Comparison of ENCODE assay signal across 9 cellular contexts in the genomic region with DNA sequence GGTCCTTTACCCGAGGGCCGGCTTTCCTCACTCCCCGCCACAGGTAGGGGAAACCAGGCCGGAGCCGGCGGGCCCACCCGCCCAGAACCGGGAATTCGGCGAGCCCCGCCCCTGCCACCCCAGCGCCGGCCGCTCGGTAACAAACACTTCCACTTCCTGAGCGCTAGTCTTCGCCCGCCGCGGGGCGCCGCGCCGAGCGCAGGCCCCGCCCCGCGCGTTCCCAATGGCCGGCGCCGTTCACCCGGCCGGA. TPM values are rescaled to one million over a fixed set of nuclear protein-coding genes. Genes with fewer than 3 reads are reported as not detected.
DNase-seq lines count a peak whose midpoint lies in the region; ATAC-seq, FAIRE-seq and TF ChIP-seq lines count a peak whose summit lies in the region.
"Had no signal": no experiment of that assay in that cellular context is flagged by ENCODE, and none has a peak within 500 bp of the region (broad histone marks: within the 10 kb centered on the region; RNA-seq: fewer than 3 reads in every experiment).

No MANE protein-coding gene starts in this region.

- H3K36me3 ChIP-seq in MG63 (peaks cover 29% of the 10 kb centered on the region), endothelial cell of umbilical vein (ENCODE audit: control insufficient read depth in 2 of 2, extremely low read depth in 1 of 2, insufficient read depth in 2 of 2, low read length in 2 of 2) (no peaks in the 10 kb centered on the region), rectal smooth muscle tissue (ENCODE audit: control insufficient read depth, insufficient read depth, low read length) (no peaks in the 10 kb centered on the region)

- dilution Hi-C loops in endothelial cell of umbilical vein (cut with MboI; ENCODE audit: extremely low pct_ligation_motif_present, low sequenced_read_pairs): no loop called here

- DNase-seq in MG63 (no peak), endothelial cell of umbilical vein (ENCODE audit: low read depth, low spot score) (peak; percentile 95), T-helper 9 cell (no peak), NCI-H146 treated with DMSO at 0.1 percent for 48 hours (lab: John Stamatoyannopoulos, UW; ENCODE audit: unreplicated experiment) (no peak), NCI-H2227 treated with DMSO at 0.1 percent for 48 hours (lab: John Stamatoyannopoulos, UW) (no peak)

- peak overlapping the region; percentile 50 for H2AFZ ChIP-seq in endothelial cell of umbilical vein (ENCODE audit: low read depth, low read length)

- peak overlapping the region; percentile 34 for H3K4me2 ChIP-seq in endothelial cell of umbilical vein (ENCODE audit: insufficient read depth, low read length)

- H3K4me1 ChIP-seq in endothelial cell of umbilical vein (ENCODE audit: control insufficient read depth, extremely low read depth, insufficient read depth, low read length): peaks cover 4% of the 10 kb centered on the region
- H3K4me1 ChIP-seq in rectal smooth muscle tissue (ENCODE audit: control insufficient read depth, insufficient read depth, low read length): no peaks in the 10 kb centered on the region

- CTCF ChIA-PET in endothelial cell of umbilical vein (lab: Charles Lee): interaction anchor here (4.2 kb wide), 1 partner anchor 12 kb away, joined by 25 read pairs; no protein-coding TSS in a partner anchor

- no peaks in the 10 kb centered on the region for H4K20me1 ChIP-seq in endothelial cell of umbilical vein (replicated peaks; ENCODE audit: control insufficient read depth, extremely low read depth, insufficient read depth, low read length)

- TF ChIP-seq CTCF in GM12874 (IDR thresholded peaks at IDR 0.05; ENCODE audit: insufficient read depth, low read depth, low read length): 0 out of 2 replicates have a peak, but pooled peaks have one; percentile 1
- no peak for TF ChIP-seq CTCF in endothelial cell of umbilical vein (IDR thresholded peaks at IDR 0.05; ENCODE audit: extremely low read depth in 1 of 2, insufficient read depth in 1 of 2, low read depth in 1 of 2, low read length in 2 of 2)

- no peak for FAIRE-seq in endothelial cell of umbilical vein (lab: Jason Lieb, UNC)

- no peaks in the 10 kb centered on the region for H3K9me1 ChIP-seq in endothelial cell of umbilical vein (replicated peaks; ENCODE audit: control insufficient read depth, extremely low read depth, insufficient read depth, low read length)

- TF ChIP-seq POLR2A in endothelial cell of umbilical vein (IDR thresholded peaks at IDR 0.05; ENCODE audit: low read depth, low read length): no peak

- H3K79me2 ChIP-seq in endothelial cell of umbilical vein (ENCODE audit: control insufficient read depth, insufficient read depth, low read length): no peaks in the 10 kb centered on the region

- H3K27ac ChIP-seq in endothelial cell of umbilical vein (ENCODE audit: insufficient read depth, low read depth, low read length) (no peak overlapping the region), rectal smooth muscle tissue (ENCODE audit: low read depth, low read length) (peak overlapping the region; percentile 17)

- H3K9ac ChIP-seq in endothelial cell of umbilical vein (replicated peaks; ENCODE audit: extremely low read depth, insufficient read depth, low read length) (peak overlapping the region; percentile 22), rectal smooth muscle tissue (ENCODE audit: low read length) (no peak overlapping the region)

- ATAC-seq in GM21515 (IDR thresholded peaks at IDR 0.05; ENCODE audit: unreplicated experiment): no peak

- POLR2A ChIA-PET in endothelial cell of umbilical vein (lab: Charles Lee): no interaction called here

- H3K4me3 ChIP-seq in MG63: peak overlapping the region; percentile 99
- peak overlapping the region in 2 of 3 experiments; percentile 31 to 71 for H3K4me3 ChIP-seq in endothelial cell of umbilical vein (replicated peaks in 1 of 3; ENCODE audit: insufficient read depth in 1 of 3, low read depth in 1 of 3, low read length in 3 of 3)
- peak overlapping the region; percentile 47 for H3K4me3 ChIP-seq in rectal smooth muscle tissue (ENCODE audit: low read length)

- H3K27me3 ChIP-seq in MG63 (no peaks in the 10 kb centered on the region), endothelial cell of umbilical vein (ENCODE audit: control insufficient read depth in 2 of 2, insufficient read depth in 2 of 2, low read length in 2 of 2) (no peaks in the 10 kb centered on the region), rectal smooth muscle tissue (ENCODE audit: control insufficient read depth, insufficient read depth, low read length) (no peaks in the 10 kb centered on the region)

- H3K9me3 ChIP-seq in MG63 (no peaks in the 10 kb centered on the region), endothelial cell of umbilical vein (replicated peaks; ENCODE audit: control insufficient read depth, insufficient read depth, low read length) (no peaks in the 10 kb centered on the region)

- intact Hi-C loops in endothelial cell of umbilical vein (cut with micrococcal nuclease): loop anchor here (1.0 to 10.0 kb wide), 5 partner anchors 22 to 1433 kb away; partner anchors contain the start of genes CDC42EP4 and NAT9

- BruUV-seq in endothelial cell of umbilical vein (replicated peaks; lab: Mats Ljungman, UMichigan): no TSS peak

TF ChIP-seq in endothelial cell of umbilical vein, 7 proteins besides CTCF, POLR2A, EP300 and RAD21:
- no peak for TF ChIP-seq GATA2 (IDR thresholded peaks at IDR 0.05; ENCODE audit: insufficient read depth, insufficient read length, low read depth, low read length)
- no peak for TF ChIP-seq JUN (IDR thresholded peaks at IDR 0.05; ENCODE audit: borderline replicate concordance, insufficient read depth, insufficient read length, low read depth)
- TF ChIP-seq, protein P1, sequence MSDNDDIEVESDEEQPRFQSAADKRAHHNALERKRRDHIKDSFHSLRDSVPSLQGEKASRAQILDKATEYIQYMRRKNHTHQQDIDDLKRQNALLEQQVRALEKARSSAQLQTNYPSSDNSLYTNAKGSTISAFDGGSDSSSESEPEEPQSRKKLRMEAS (IDR thresholded peaks at IDR 0.05; ENCODE audit: insufficient read depth, insufficient read length): no peak
- no peak for TF ChIP-seq FOS (IDR thresholded peaks at IDR 0.05; ENCODE audit: borderline replicate concordance, insufficient read depth, low read length)
- no peak for TF ChIP-seq POLR2AphosphoS5 (IDR thresholded peaks at IDR 0.05; ENCODE audit: insufficient read depth, low read depth, low read length)
- TF ChIP-seq MYC (IDR thresholded peaks at IDR 0.05; ENCODE audit: low read depth, low read length): no peak
- no peak for TF ChIP-seq EZH2 (IDR thresholded peaks at IDR 0.05; ENCODE audit: borderline replicate concordance, low read depth, low read length, severe bottlenecking)

RNA-seq across cellular contexts. Expression of gene NHERF1, which starts 0.2 kb away (rescaled TPM):
- total RNA-seq in MG63 (2014; rRNA removed; shearing (Covaris generic); ENCODE audit: low replicate concordance): 110 and 150 TPM in 2 replicates
- 26.8 and 26.9 TPM in 2 replicates for total RNA-seq in endothelial cell of umbilical vein
- 22.4 and 24.4 TPM in 2 replicates for polyA plus RNA-seq in endothelial cell of umbilical vein
- polyA plus RNA-seq in endothelial cell of umbilical vein (2011; cell fraction: cytosol; rRNA removed): 24.1 and 26.0 TPM in 2 replicates
- polyA plus RNA-seq in endothelial cell of umbilical vein (2011; cell fraction: nucleus; rRNA removed): 13.6 and 14.0 TPM in 2 replicates
- polyA plus RNA-seq in endothelial cell of umbilical vein (2012): 19.5 and 22.8 TPM in 2 replicates
- 15.5 and 20.8 TPM in 2 replicates for polyA minus RNA-seq in endothelial cell of umbilical vein
- 47.4 TPM for polyA minus RNA-seq in endothelial cell of umbilical vein (2011; cell fraction: cytosol; rRNA and poly(A)+ RNA removed)
- 3.8 and 4.8 TPM in 2 replicates for polyA minus RNA-seq in endothelial cell of umbilical vein (2011; cell fraction: nucleus; rRNA and poly(A)+ RNA removed)

RNA-seq across cellular contexts. Expression of gene RAB37, which starts 11.1 kb away (rescaled TPM):
- total RNA-seq in MG63 (2014; rRNA removed; shearing (Covaris generic); ENCODE audit: low replicate concordance): not detected in 2 replicates
- 0.21 TPM in 1 of 2 replicates, not detected in the other for total RNA-seq in endothelial cell of umbilical vein
- 0.10 and 0.11 TPM in 2 replicates for polyA plus RNA-seq in endothelial cell of umbilical vein
- 0.11 and 0.14 TPM in 2 replicates for polyA plus RNA-seq in endothelial cell of umbilical vein (2011; cell fraction: cytosol; rRNA removed)
- 0.14 and 0.15 TPM in 2 replicates for polyA plus RNA-seq in endothelial cell of umbilical vein (2011; cell fraction: nucleus; rRNA removed)
- 0.25 TPM in 1 of 2 replicates, not detected in the other for polyA plus RNA-seq in endothelial cell of umbilical vein (2012)
- polyA minus RNA-seq in endothelial cell of umbilical vein: 0.29 TPM in 1 of 2 replicates, not detected in the other
- polyA minus RNA-seq in endothelial cell of umbilical vein (2011; cell fraction: cytosol; rRNA and poly(A)+ RNA removed): not detected
- polyA minus RNA-seq in endothelial cell of umbilical vein (2011; cell fraction: nucleus; rRNA and poly(A)+ RNA removed): not detected in 2 replicates

RNA-seq across cellular contexts. Expression of gene NAT9, which starts 27.9 kb away (rescaled TPM):
- total RNA-seq in MG63 (2014; rRNA removed; shearing (Covaris generic); ENCODE audit: low replicate concordance): 46.8 and 51.6 TPM in 2 replicates
- total RNA-seq in endothelial cell of umbilical vein: 44.8 and 45.8 TPM in 2 replicates
- 37.2 and 39.3 TPM in 2 replicates for polyA plus RNA-seq in endothelial cell of umbilical vein
- polyA plus RNA-seq in endothelial cell of umbilical vein (2011; cell fraction: cytosol; rRNA removed): 32.6 and 39.8 TPM in 2 replicates
- 230 and 239 TPM in 2 replicates for polyA plus RNA-seq in endothelial cell of umbilical vein (2011; cell fraction: nucleus; rRNA removed)
- 45.3 and 53.6 TPM in 2 replicates for polyA plus RNA-seq in endothelial cell of umbilical vein (2012)
- 44.8 and 46.5 TPM in 2 replicates for polyA minus RNA-seq in endothelial cell of umbilical vein
- polyA minus RNA-seq in endothelial cell of umbilical vein (2011; cell fraction: cytosol; rRNA and poly(A)+ RNA removed): 3.6 TPM
- 32.7 and 34.2 TPM in 2 replicates for polyA minus RNA-seq in endothelial cell of umbilical vein (2011; cell fraction: nucleus; rRNA and poly(A)+ RNA removed)

RNA-seq across cellular contexts. Expression of gene CD300LF, which starts 35.5 kb away (rescaled TPM):
- total RNA-seq in MG63 (2014; rRNA removed; shearing (Covaris generic); ENCODE audit: low replicate concordance): not detected in 2 replicates
- total RNA-seq in endothelial cell of umbilical vein: not detected in 2 replicates
- polyA plus RNA-seq in endothelial cell of umbilical vein: not detected in 2 replicates
- not detected in 2 replicates for polyA plus RNA-seq in endothelial cell of umbilical vein (2011; cell fraction: cytosol; rRNA removed)
- not detected in 2 replicates for polyA plus RNA-seq in endothelial cell of umbilical vein (2011; cell fraction: nucleus; rRNA removed)
- not detected in 2 replicates for polyA plus RNA-seq in endothelial cell of umbilical vein (2012)
- polyA minus RNA-seq in endothelial cell of umbilical vein: not detected in 2 replicates
- polyA minus RNA-seq in endothelial cell of umbilical vein (2011; cell fraction: cytosol; rRNA and poly(A)+ RNA removed): not detected
- not detected in 2 replicates for polyA minus RNA-seq in endothelial cell of umbilical vein (2011; cell fraction: nucleus; rRNA and poly(A)+ RNA removed)
- total RNA-seq: T-helper 1 cell treated with Interleukin-12 subunit alpha and Interleukin-12 subunit beta and Interleukin-4 antibody, amounts not matched to agents 30 ng/mL and 1 ng/mL, for 36 hours had no signal

Comparison
In these comparisons a context has a peak if more than half of its experiments do, and no peak if none do; other contexts are left out.
1. H3K4me3 ChIP-seq: peak in every context shown above with its lines; median percentile 99 in MG63; 51 in endothelial cell of umbilical vein; 47 in rectal smooth muscle tissue.